8 cellular contexts compared by ENCODE assay signal in genomic region chrX:74614193-74614909, GRCh38. TPM values are rescaled to one million over a fixed set of nuclear protein-coding genes. Genes with fewer than 3 reads are reported as not detected.
DNase-seq lines count a peak whose midpoint lies in the region; ATAC-seq and TF ChIP-seq lines count a peak whose summit lies in the region.

TSS of gene RLIM (minus strand) at chrX:74614624. CDS start at chrX:74595977, 18,647 bp downstream.

- H4K20me1 ChIP-seq in mammary epithelial cell (ENCODE audit: insufficient read depth, low read length), result no peaks in the 10 kb centered on the region

- H3K27ac ChIP-seq in WERI-Rb-1 (peak within 1 kb of the TSS; percentile 97), mammary epithelial cell (ENCODE audit: insufficient read depth, low read depth, low read length) (peak within 1 kb of the TSS; percentile 91), iPS-20b (ENCODE audit: low read length) (peak within 1 kb of the TSS; percentile 87), skin epidermis (peak within 1 kb of the TSS; percentile 79 to 99 (median 95))

- H3K4me1 ChIP-seq in mammary epithelial cell (ENCODE audit: insufficient read depth, low read length) (no peaks in the 10 kb centered on the region), iPS-20b (ENCODE audit: insufficient read depth, low read length) (no peaks in the 10 kb centered on the region; the same call in 1 of the 2 replicates)

- in situ Hi-C loops in ACHN (cut with HindIII; ENCODE audit: low pct_ligation_motif_present, low pct_unique_long_range_greater_than_20kb, low sequenced_read_pairs) (no loop called here), mammary epithelial cell (cut with MboI; ENCODE audit: low sequenced_read_pairs in 2 of 2) (no loop called here)

- intact Hi-C loops in mammary epithelial cell (cut with micrococcal nuclease), result loop anchor here (5.0 kb wide), 1 partner anchor 543 kb away; the partner anchor contains the start of gene ABCB7

- peak within 1 kb of the TSS; percentile 73 for H2AFZ ChIP-seq in mammary epithelial cell (ENCODE audit: low read depth, low read length)

- H3K27me3 ChIP-seq in WERI-Rb-1 (ENCODE audit: insufficient read depth, low read depth, severe bottlenecking) (peaks cover 5% of the 10 kb centered on the region), mammary epithelial cell (ENCODE audit: insufficient read depth, low read length) (no peaks in the 10 kb centered on the region), iPS-20b (ENCODE audit: insufficient read depth, low read length) (no peaks in the 10 kb centered on the region)

- no TSS peak for BruUV-seq in mammary epithelial cell (replicated peaks; lab: Mats Ljungman, UMichigan)

- H3K9me3 ChIP-seq in WERI-Rb-1 (ENCODE audit: severe bottlenecking) (peaks cover 2% of the 10 kb centered on the region), mammary epithelial cell (replicated peaks; ENCODE audit: insufficient read depth, low read length) (no peaks in the 10 kb centered on the region), iPS-20b (ENCODE audit: insufficient read depth, low read depth, low read length) (no peaks in the 10 kb centered on the region; the same call in 1 of the 2 replicates)

- H3K4me2 ChIP-seq in mammary epithelial cell (ENCODE audit: insufficient read depth, low read depth, low read length), result peak within 1 kb of the TSS; percentile 19

- peaks cover 48% of the 10 kb centered on the region for H3K79me2 ChIP-seq in mammary epithelial cell (ENCODE audit: insufficient read depth, low read length)

- H3K36me3 ChIP-seq in WERI-Rb-1 (peaks cover 24% of the 10 kb centered on the region), mammary epithelial cell (ENCODE audit: insufficient read depth, low read length) (no peaks in the 10 kb centered on the region), iPS-20b (ENCODE audit: insufficient read depth, low read depth, low read length) (peaks cover 25% of the 10 kb centered on the region)

- ATAC-seq in GM18873 (IDR thresholded peaks at IDR 0.05; ENCODE audit: low FRiP score, unreplicated experiment) (peak; percentile 89), HG03139 (IDR thresholded peaks at IDR 0.05; ENCODE audit: unreplicated experiment) (peak; percentile 96)

- dilution Hi-C loops in mammary epithelial cell (cut with HindIII; ENCODE audit: low sequenced_read_pairs), result no loop called here

- H3K4me3 ChIP-seq in WERI-Rb-1 (ENCODE audit: low read depth, low read length) (peak within 1 kb of the TSS; percentile 71), mammary epithelial cell (replicated peaks in 1 of 3; ENCODE audit: insufficient read depth in 1 of 3, low read depth in 2 of 3, low read length in 3 of 3) (peak within 1 kb of the TSS; percentile 59 to 76 (median 65)), iPS-20b (ENCODE audit: low read length) (peak within 1 kb of the TSS; percentile 92), skin epidermis (peak within 1 kb of the TSS; percentile 55 to 78 (median 65))

- TF ChIP-seq CTCF in WERI-Rb-1 (IDR thresholded peaks at IDR 0.05; ENCODE audit: low read depth, low read length) (no peak), mammary epithelial cell (conservative IDR thresholded peaks at IDR 0.05 in 1 of 2, IDR thresholded peaks at IDR 0.05 in 1 of 2; ENCODE audit: extremely low read depth in 1 of 2, insufficient read depth in 1 of 2, low read depth in 1 of 2, low read length in 2 of 2) (no peak)

- WGBS in mammary epithelial cell (ENCODE audit: low coverage, missing lambda C conversion rate), result 50% methylated on average over 21 of the region's 59 CpGs

- CTCF ChIA-PET in mammary epithelial cell (lab: Charles Lee; ENCODE audit: low non-redundant PET), result interaction anchor here (0.6 to 0.7 kb wide), 2 partner anchors 9 to 174 kb away, joined by 5 to 7 read pairs; no protein-coding TSS in a partner anchor

- peak; percentile 88 for DNase-seq in ACHN
- DNase-seq in NCI-H2227 (lab: John Stamatoyannopoulos, UW; ENCODE audit: unreplicated experiment), result peak; percentile 98
- peak; percentile 93 for DNase-seq in WERI-Rb-1
- peak; percentile 92 for DNase-seq in mammary epithelial cell

- H3K9ac ChIP-seq in mammary epithelial cell (ENCODE audit: insufficient read depth, low read length) (peak within 1 kb of the TSS; percentile 85), iPS-20b (ENCODE audit: low read depth, low read length) (peak within 1 kb of the TSS; percentile 96)

RNA-seq across cellular contexts. Expression of gene RLIM, which starts in this region (rescaled TPM):
- total RNA-seq in mammary epithelial cell, result 10 to 100 TPM; 46.1 to 50.3 TPM
- polyA plus RNA-seq in mammary epithelial cell, result 13.3 TPM
- 52.1 TPM for polyA minus RNA-seq in mammary epithelial cell

Comparison
In these comparisons a context has a peak if more than half of its experiments do, and no peak if none do; other contexts are left out.
1. Peak in every context shown above with its lines: DNase-seq, ATAC-seq, H3K4me3 ChIP-seq and H3K27ac ChIP-seq.